28 cellular contexts compared by ENCODE assay signal in the genomic region with DNA sequence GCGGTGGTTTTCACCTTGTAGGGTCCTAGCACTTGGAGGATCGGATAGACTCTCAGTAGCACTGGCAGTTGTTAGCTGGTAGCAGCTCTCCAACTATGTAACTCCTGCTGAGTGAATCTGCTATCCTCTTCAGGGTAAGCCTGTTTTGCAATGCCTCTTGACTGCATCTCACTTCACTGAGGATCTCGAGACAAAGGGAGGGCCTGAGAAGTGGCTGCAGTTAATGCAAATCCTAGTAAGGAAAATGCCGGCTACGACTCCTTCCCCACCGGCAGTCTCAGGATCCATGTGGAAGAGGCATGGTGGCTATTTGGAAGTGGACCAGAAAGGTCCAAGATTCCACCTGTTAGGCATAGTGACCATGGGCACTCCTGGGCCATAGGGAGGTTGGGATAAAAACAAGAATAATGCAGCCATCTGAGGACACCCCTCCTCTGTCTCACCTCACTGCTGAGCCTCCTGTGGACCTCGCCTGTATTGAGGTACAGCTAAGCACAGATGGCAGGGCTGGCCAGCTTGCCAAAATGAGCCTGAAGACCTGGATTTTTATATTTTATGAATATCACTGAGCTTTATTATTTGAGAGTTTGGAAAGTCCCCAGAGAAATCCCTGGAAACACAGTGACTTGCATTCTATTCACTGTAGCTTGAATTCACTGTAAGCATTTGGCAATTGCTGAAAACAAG.
"Had no signal": no experiment of that assay in that cellular context is flagged by ENCODE, and none has a peak within 500 bp of the region (broad histone marks: within the 10 kb centered on the region; RNA-seq: fewer than 3 reads in every experiment).

No MANE protein-coding gene starts in this region.

- H3K4me3 Mint-ChIP-seq: immature natural killer cell; mesothelial cell of epicardium; natural killer cell; nephron progenitor cell; stimulated activated naive B cell treated with anti-CD40 and anti-IgM and Interleukin-4, amounts not matched to agents 10 μg/mL and 1 μg/mL and 100 μg/mL, for 72 hours had no signal

- ATAC-seq: left colon; left lung; lower lobe of right lung; natural killer cell; right lobe of liver; stimulated activated naive B cell treated with anti-CD40 and anti-IgM and Interleukin-4, amounts not matched to agents 10 μg/mL and 1 μg/mL and 100 μg/mL, for 72 hours; stimulated activated naive CD8-positive, alpha-beta T cell treated with anti-CD3 and anti-CD28 coated beads, Interleukin-15, Interleukin-2, amounts not matched to agents 100 U/mL and 50 U/mL, for 24 hours had no signal

- H3K27ac ChIP-seq: left lung, lower lobe of right lung, ovary, right atrium auricular region, right lobe of liver, stomach, testis, thyroid gland, transverse colon, upper lobe of left lung, vagina had no signal

- H3K4me1 ChIP-seq: left lung, lower lobe of right lung, right atrium auricular region, right lobe of liver, testis, thyroid gland, transverse colon, upper lobe of left lung, vagina had no signal

- H3K36me3 Mint-ChIP-seq: immature natural killer cell; mesothelial cell of epicardium; naive B cell; natural killer cell; stimulated activated naive B cell treated with anti-CD40 and anti-IgM and Interleukin-4, amounts not matched to agents 10 μg/mL and 1 μg/mL and 100 μg/mL, for 72 hours had no signal

- H3K9me3 ChIP-seq: left lung, lower lobe of right lung, ovary, right lobe of liver, stomach, testis, thyroid gland, transverse colon, upper lobe of left lung, vagina had no signal

- H3K9me3 Mint-ChIP-seq: immature natural killer cell, mesothelial cell of epicardium, natural killer cell, nephron progenitor cell had no signal

- H3K4me3 ChIP-seq: left lung, lower lobe of right lung, ovary, right atrium auricular region, right lobe of liver, smooth muscle cell, stomach, testis, thyroid gland, transverse colon, upper lobe of left lung, vagina had no signal

- H3K27ac Mint-ChIP-seq: immature natural killer cell; mesothelial cell of epicardium; naive B cell; natural killer cell; nephron progenitor cell; progenitor cell of endocrine pancreas; stimulated activated naive B cell treated with anti-CD40 and anti-IgM and Interleukin-4, amounts not matched to agents 10 μg/mL and 1 μg/mL and 100 μg/mL, for 72 hours had no signal

- H3K4me1 Mint-ChIP-seq: immature natural killer cell; mesothelial cell of epicardium; naive B cell; natural killer cell; stimulated activated naive B cell treated with anti-CD40 and anti-IgM and Interleukin-4, amounts not matched to agents 10 μg/mL and 1 μg/mL and 100 μg/mL, for 72 hours had no signal

- H3K4me2 ChIP-seq: smooth muscle cell had no signal

- DNase-seq: hypothalamus; immature natural killer cell; kidney; left colon; left lung; lower lobe of right lung; mammary epithelial cell; mesenchymal stem cell; naive B cell; natural killer cell; nephron progenitor cell; ovary; right lobe of liver; stimulated activated CD4-positive, alpha-beta T cell treated with anti-CD3 and anti-CD28 coated beads, Interleukin-1b, Interleukin-23, amount 100 ng/mL, for 48 hours; stimulated activated CD4-positive, alpha-beta T cell treated with anti-CD3 and anti-CD28 coated beads, Interleukin-2, amount 100 ng/mL, for 48 hours; stimulated activated CD4-positive, alpha-beta T cell treated with anti-CD3 and anti-CD28 coated beads, Interleukin-4, amount 100 ng/mL, for 4 hours; stimulated activated naive B cell treated with anti-CD40 and anti-IgM and Interleukin-4, amounts not matched to agents 10 μg/mL and 1 μg/mL and 100 μg/mL, for 72 hours; stimulated activated naive CD8-positive, alpha-beta T cell treated with anti-CD3 and anti-CD28 coated beads, Interleukin-15, Interleukin-2, amounts not matched to agents 100 U/mL and 50 U/mL, for 24 hours; stomach; testis; thyroid gland; transverse colon; upper lobe of left lung had no signal

- H3K36me3 ChIP-seq: left lung, lower lobe of right lung, ovary, right atrium auricular region, right lobe of liver, stomach, thyroid gland, transverse colon, upper lobe of left lung, vagina had no signal

- H3K27me3 ChIP-seq: left lung, ovary, right atrium auricular region, right lobe of liver, testis, thyroid gland, transverse colon, upper lobe of left lung, vagina had no signal
